Comparison of ENCODE assay signal across 8 cellular contexts in the genomic region with DNA sequence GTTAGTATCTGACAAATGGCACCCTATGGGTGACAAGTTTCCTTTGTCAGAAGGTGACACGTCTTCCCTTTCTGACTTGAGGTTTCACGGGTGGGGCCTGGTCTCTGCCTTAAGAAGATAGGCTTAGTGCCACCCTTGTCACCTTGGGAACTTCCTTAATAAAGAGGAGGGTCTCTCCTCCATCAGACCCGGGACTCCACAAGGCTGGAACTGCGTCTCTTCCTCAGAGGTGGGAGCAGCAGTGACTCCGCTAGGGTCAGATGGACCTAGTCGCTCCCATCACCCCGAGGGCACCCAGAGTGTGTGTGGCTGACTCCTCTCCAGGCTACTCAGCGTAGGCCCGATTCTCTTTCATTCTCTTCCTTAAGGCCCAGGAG. TPM values are rescaled to one million over a fixed set of nuclear protein-coding genes. Genes with fewer than 3 reads are reported as not detected.
DNase-seq lines count a peak whose midpoint lies in the region; ATAC-seq and TF ChIP-seq lines count a peak whose summit lies in the region.

No MANE protein-coding gene starts in this region.

- H3K4me3 ChIP-seq in heart right ventricle, result peak overlapping the region in 9 of 10 donors; percentile 28 to 99 (median 90)
- H3K4me3 ChIP-seq in WERI-Rb-1 (ENCODE audit: low read depth, low read length), result peak overlapping the region; percentile 68
- H3K4me3 ChIP-seq in fibroblast of pulmonary artery (replicated peaks; ENCODE audit: low read depth, low read length), result peak overlapping the region; percentile 50
- peak overlapping the region; percentile 64 for H3K4me3 ChIP-seq in skeletal muscle cell (ENCODE audit: low read depth, low read length)

- H3K36me3 ChIP-seq in heart right ventricle (no peaks in the 10 kb centered on the region), WERI-Rb-1 (no peaks in the 10 kb centered on the region; the same call in 1 of the 2 replicates)

- intact Hi-C loops in heart right ventricle (cut with DNase I), result no loop called here
- intact Hi-C loops in Right ventricle myocardium superior (cut with DNase I), result no loop called here

- TF ChIP-seq CTCF in heart right ventricle (IDR thresholded peaks at IDR 0.05) (no peak), WERI-Rb-1 (IDR thresholded peaks at IDR 0.05; ENCODE audit: low read depth, low read length) (no peak), fibroblast of pulmonary artery (IDR thresholded peaks at IDR 0.05; ENCODE audit: low read length, missing control alignments) (no peak)

- no peaks in the 10 kb centered on the region for H3K9me3 ChIP-seq in heart right ventricle
- H3K9me3 ChIP-seq in WERI-Rb-1 (ENCODE audit: severe bottlenecking), result no peaks in the 10 kb centered on the region

- peak in 4 of 8 donors; percentile 1 to 12 (median 3) for ATAC-seq in heart right ventricle
- no peak for ATAC-seq in Right ventricle myocardium superior (ENCODE audit: poor library complexity)
- no peak for ATAC-seq in GM19328 (IDR thresholded peaks at IDR 0.05; ENCODE audit: unreplicated experiment)

- H3K27ac ChIP-seq in heart right ventricle (peak overlapping the region in 5 of 10 donors; percentile 23 to 93 (median 52)), WERI-Rb-1 (peak overlapping the region; percentile 60)

- peaks cover 8 to 30% (median 17%) of the 10 kb centered on the region in 9 donors for H3K4me1 ChIP-seq in heart right ventricle

- H3K27me3 ChIP-seq in heart right ventricle (no peaks in the 10 kb centered on the region), WERI-Rb-1 (ENCODE audit: insufficient read depth, low read depth, severe bottlenecking) (no peaks in the 10 kb centered on the region)

- 64 to 72% methylated on average over 9 of the region's 9 CpGs for WGBS in heart right ventricle, 2 donors

- DNase-seq in heart right ventricle (peak in 1 of 2 donors; percentile 16), Right ventricle myocardium superior (no peak), WERI-Rb-1 (peak; percentile 16), fibroblast of pulmonary artery (ENCODE audit: low read depth) (no peak), skeletal muscle cell (ENCODE audit: low read depth) (no peak), T1000 (lab: John Stamatoyannopoulos, UW) (no peak), GDM1 (lab: John Stamatoyannopoulos, UW) (no peak)

RNA-seq across cellular contexts. Expression of a gene that starts 0.8 kb away (rescaled TPM):
- 10 to 100 TPM; 56.1 to 74.3 (median 63.9) TPM for total RNA-seq in heart right ventricle
- polyA plus RNA-seq in heart right ventricle, result 10 to 100 TPM; 14.4 to 26.4 TPM
- total RNA-seq in Right ventricle myocardium superior, result 61.1 TPM
